Comparison of ENCODE assay signal across 8 cellular contexts in the genomic region with DNA sequence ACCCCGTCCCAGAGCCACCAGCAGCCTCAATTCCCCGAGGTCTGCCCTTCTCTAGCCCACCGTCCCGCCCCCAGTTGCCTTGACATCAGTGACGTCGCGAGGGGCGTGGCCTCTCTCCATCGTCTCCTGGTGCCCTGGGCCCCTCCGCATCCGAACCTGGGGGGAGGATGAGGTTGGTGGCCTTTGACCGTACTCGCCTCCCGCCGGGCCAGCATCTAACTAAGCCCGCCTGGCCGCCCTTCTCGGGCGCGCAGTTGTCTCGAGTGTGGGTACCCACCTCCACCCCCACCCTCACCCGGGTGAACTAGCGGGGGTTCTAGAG. TPM values are rescaled to one million over a fixed set of nuclear protein-coding genes. Genes with fewer than 3 reads are reported as not detected.
A peak's percentile ranks its signal among the peaks of the same experiment; 100 is the strongest.
DNase-seq lines count a peak whose midpoint lies in the region; ATAC-seq and TF ChIP-seq lines count a peak whose summit lies in the region.

No MANE protein-coding gene starts in this region.

- intact Hi-C loops in lower leg skin (cut with DNase I; ENCODE audit: low total_unique reads) = no loop called here

- peak; percentile 42 for ATAC-seq in GM19025 (IDR thresholded peaks at IDR 0.05; ENCODE audit: low read depth, unreplicated experiment)
- ATAC-seq in HG03196 (IDR thresholded peaks at IDR 0.05; ENCODE audit: unreplicated experiment) = peak; percentile 48

- DNase-seq in AG20443 (ENCODE audit: low spot score) (peak; percentile 85), NCI-H526 treated with DMSO at 0.1 percent for 48 hours (lab: John Stamatoyannopoulos, UW) (peak; percentile 73), dermis microvascular lymphatic vessel endothelial cell (ENCODE audit: low read depth in 2 of 2) (peak; percentile 69 to 86), lower leg skin (ENCODE audit: low spot score in 2 of 2) (peak; percentile 96 to 100)
- peak; percentile 97 to 98 for DNase-seq in activated CD4-positive, alpha-beta T cell treated with anti-CD3 and anti-CD28 coated beads, Interleukin-2, amount 50 U/mL, for 48 hours
- peak; percentile 90 for DNase-seq in stimulated activated CD4-positive, alpha-beta T cell treated with anti-CD3 and anti-CD28 coated beads, Interleukin-4, amount 100 ng/mL, for 4 hours

- H3K4me3 ChIP-seq in lower leg skin (ENCODE audit: low read depth, poor library complexity, severe bottlenecking) = no peak overlapping the region

- TF ChIP-seq POLR2A in lower leg skin (IDR thresholded peaks at IDR 0.05) = peak in 1 of 2 donors; percentile 76

- no peak for TF ChIP-seq CTCF in lower leg skin (IDR thresholded peaks at IDR 0.05)

- WGBS in lower leg skin, 2 donors = 0% methylated on average over 1 to 7 of the region's 23 CpGs

RNA-seq across cellular contexts. Expression of gene ARMC12, which starts 5.5 kb away (rescaled TPM):
- total RNA-seq in dermis microvascular lymphatic vessel endothelial cell (0.25 and 0.39 TPM in 2 replicates), lower leg skin (under 1 TPM in 1 of 4 donors, not detected in 3; 0.52 TPM)

RNA-seq across cellular contexts. Expression of gene FKBP5, which starts 42.7 kb away (rescaled TPM):
- total RNA-seq in dermis microvascular lymphatic vessel endothelial cell (37.9 and 40.3 TPM in 2 replicates), lower leg skin (100 to 1,000 TPM; 166 to 278 (median 238) TPM)

RNA-seq across cellular contexts. Expression of gene CLPSL2, which starts 45.0 kb away (rescaled TPM):
- not detected in 2 replicates for total RNA-seq in dermis microvascular lymphatic vessel endothelial cell
- total RNA-seq in lower leg skin = not detected

RNA-seq across cellular contexts. Expression of gene CLPSL1, which starts 49.4 kb away (rescaled TPM):
- not detected in 2 replicates for total RNA-seq in dermis microvascular lymphatic vessel endothelial cell
- not detected for total RNA-seq in lower leg skin
